ENCODE assay signal across 2 cellular contexts in the genomic region with DNA sequence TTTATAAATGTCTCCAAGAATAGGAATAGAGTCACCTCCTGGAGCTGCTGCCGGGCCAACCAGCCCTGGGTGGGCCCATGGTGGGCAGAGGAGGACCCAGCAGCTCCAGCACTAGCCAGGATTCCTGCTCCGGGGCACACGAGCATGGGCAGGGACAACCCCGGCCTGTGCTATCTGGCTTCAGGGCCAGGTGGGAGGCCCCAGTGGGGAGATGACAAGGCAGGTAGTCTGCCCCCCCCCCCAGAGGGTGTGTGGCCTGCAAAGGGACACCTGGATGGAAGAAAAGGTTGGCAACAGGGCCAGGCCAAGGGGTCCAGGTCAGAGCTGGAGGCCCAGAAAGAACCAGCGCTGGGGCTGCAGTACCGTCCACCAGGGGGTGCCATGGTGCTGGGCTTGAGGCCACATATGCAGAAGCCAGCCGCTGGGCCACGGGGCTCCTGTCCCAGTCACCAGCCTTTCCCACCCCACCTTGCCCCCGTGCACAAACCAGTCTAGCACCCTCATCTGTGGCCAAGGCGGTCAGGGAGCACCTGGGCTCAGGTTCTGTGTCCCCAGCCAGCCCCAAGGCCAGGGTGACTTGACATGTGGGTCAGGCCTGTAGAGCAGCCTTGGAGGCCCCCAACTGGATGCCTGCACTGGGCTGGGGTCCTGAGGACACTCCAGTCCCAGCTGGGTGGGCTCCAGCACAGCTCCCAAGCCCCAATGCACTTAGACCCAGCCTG.
TF ChIP-seq lines count a peak whose summit lies in the region.

No MANE protein-coding gene starts in this region.

TF ChIP-seq in HEK293T, 16 proteins besides CTCF, POLR2A, EP300 and RAD21 (continued from another document):
- TF ChIP-seq LEF1 (IDR thresholded peaks at IDR 0.05; ENCODE audit: borderline replicate concordance) (no peak), HDGF (IDR thresholded peaks at IDR 0.05; ENCODE audit: borderline replicate concordance) (no peak), NFRKB (IDR thresholded peaks at IDR 0.05) (no peak), ARNT (IDR thresholded peaks at IDR 0.05) (no peak), SP1 (IDR thresholded peaks at IDR 0.05) (no peak), L3MBTL2 (conservative IDR thresholded peaks at IDR 0.05) (no peak), ZNF384 (IDR thresholded peaks at IDR 0.05) (no peak), CTBP1 (IDR thresholded peaks at IDR 0.05; ENCODE audit: borderline replicate concordance) (no peak), FOXM1 (IDR thresholded peaks at IDR 0.05; ENCODE audit: borderline replicate concordance) (no peak), SUZ12 (IDR thresholded peaks at IDR 0.05) (no peak), PKNOX1 (IDR thresholded peaks at IDR 0.05) (no peak), ELF4 (IDR thresholded peaks at IDR 0.05) (no peak), BHLHE40 (IDR thresholded peaks at IDR 0.05; ENCODE audit: borderline replicate concordance) (no peak), FOXK2 (IDR thresholded peaks at IDR 0.05) (no peak)

TF ChIP-seq in neural cell, 6 proteins besides CTCF, POLR2A, EP300 and RAD21 (continued from another document):
- TF ChIP-seq EZH2 (IDR thresholded peaks at IDR 0.05; ENCODE audit: borderline replicate concordance, insufficient read depth, low read length, poor library complexity, severe bottlenecking) (no peak), MXI1 (conservative IDR thresholded peaks at IDR 0.05; ENCODE audit: poor library complexity, severe bottlenecking) (no peak), REST (IDR thresholded peaks at IDR 0.05; ENCODE audit: borderline replicate concordance) (no peak), SMC3 (conservative IDR thresholded peaks at IDR 0.05; ENCODE audit: poor library complexity) (no peak), POLR2AphosphoS5 (IDR thresholded peaks at IDR 0.05) (no peak)
